ENCODE assay signal across 8 cellular contexts in genomic region chr20:58891076-58891685, GRCh38.
DNase-seq lines count a peak whose midpoint lies in the region; ATAC-seq and TF ChIP-seq lines count a peak whose summit lies in the region.

No MANE protein-coding gene starts in this region.

- peak overlapping the region; percentile 71 for H3K4me3 ChIP-seq in epithelial cell of esophagus (ENCODE audit: low read length)
- peak overlapping the region; percentile 75 to 80 for H3K4me3 ChIP-seq in mucosa of rectum (ENCODE audit: low read length in 2 of 2)

- ATAC-seq in HG02623 (IDR thresholded peaks at IDR 0.05; ENCODE audit: unreplicated experiment) (peak; percentile 25), GM18520 (IDR thresholded peaks at IDR 0.05; ENCODE audit: unreplicated experiment) (no peak)

- no peaks in the 10 kb centered on the region for H3K36me3 ChIP-seq in mucosa of rectum (ENCODE audit: control insufficient read depth in 2 of 2, insufficient read depth in 2 of 2, low read length in 2 of 2)

- H3K27me3 ChIP-seq in mucosa of rectum (ENCODE audit: control insufficient read depth in 2 of 2, insufficient read depth in 2 of 2, low read length in 2 of 2), result no peaks in the 10 kb centered on the region

- peak overlapping the region in 1 of 2 donors; percentile 79 for H3K9ac ChIP-seq in mucosa of rectum (ENCODE audit: low read depth in 1 of 2, low read length in 2 of 2)

- DNase-seq in GM03348 (ENCODE audit: low spot score) (peak; percentile 90), NCI-H774 (lab: John Stamatoyannopoulos, UW) (peak; percentile 68), epithelial cell of esophagus (ENCODE audit: low read depth) (peak; percentile 70)
- DNase-seq in activated CD8-positive, alpha-beta memory T cell treated with anti-CD3 and anti-CD28 coated beads, Interleukin-2, amount 50 U/mL, for 4 hours, result peak; percentile 80
- peak; percentile 48 to 58 for DNase-seq in stimulated activated CD8-positive, alpha-beta memory T cell treated with anti-CD3 and anti-CD28 coated beads, Interleukin-7, amount 100 ng/mL, for 1 hour (ENCODE audit: low read depth in 2 of 2)

- peak overlapping the region; percentile 95 for H3K27ac ChIP-seq in mucosa of rectum (ENCODE audit: low read depth in 2 of 2, low read length in 2 of 2)

- TF ChIP-seq CTCF in epithelial cell of esophagus (IDR thresholded peaks at IDR 0.05; ENCODE audit: insufficient read depth, low read depth, low read length, missing control alignments), result no peak

- no peaks in the 10 kb centered on the region for H3K9me3 ChIP-seq in mucosa of rectum (ENCODE audit: control insufficient read depth in 2 of 2, low read length in 2 of 2)

- peaks cover 9 to 11% of the 10 kb centered on the region in 2 donors for H3K4me1 ChIP-seq in mucosa of rectum (ENCODE audit: control insufficient read depth in 2 of 2, insufficient read depth in 2 of 2, low read length in 2 of 2)
